In the genomic region with DNA sequence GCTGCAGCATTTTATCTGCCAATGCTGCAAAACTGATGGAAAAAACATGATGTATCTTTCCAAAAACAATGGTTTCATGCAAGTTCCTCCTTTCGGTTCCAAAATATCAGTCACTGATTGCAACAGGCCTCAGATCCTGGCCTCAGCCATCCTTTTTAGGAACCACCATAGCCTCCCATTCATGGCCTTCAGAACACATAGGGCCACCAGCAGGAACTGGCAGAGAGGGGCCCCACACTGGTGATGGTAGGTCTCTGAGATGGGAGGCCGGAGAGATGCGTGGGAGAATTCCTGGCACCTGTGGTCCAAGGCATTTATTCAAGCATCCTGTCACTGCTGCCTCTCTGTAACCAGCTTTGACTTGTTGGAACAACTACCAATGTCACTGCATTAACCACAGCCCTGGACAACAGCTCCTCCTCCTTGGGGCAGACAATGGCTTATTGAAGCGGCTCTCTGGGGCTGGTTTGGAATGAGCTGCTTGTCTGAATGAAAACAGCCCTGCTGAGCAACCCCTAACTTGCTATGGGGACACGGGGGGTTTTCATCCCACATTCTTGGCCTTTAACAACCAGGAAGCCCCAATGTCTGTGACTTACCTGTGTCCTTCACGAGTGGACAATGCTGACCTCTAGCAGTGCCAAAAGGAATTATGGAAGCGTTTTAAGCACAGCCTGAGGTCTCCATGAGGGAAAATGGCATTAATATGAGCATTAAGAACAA, we compare ENCODE assay signal across 12 cellular contexts.
A peak's percentile ranks its signal among the peaks of the same experiment; 100 is the strongest.
DNase-seq lines count a peak whose midpoint lies in the region; ATAC-seq and TF ChIP-seq lines count a peak whose summit lies in the region.
"Had no signal": no experiment of that assay in that cellular context is flagged by ENCODE, and none has a peak within 500 bp of the region (broad histone marks: within the 10 kb centered on the region; RNA-seq: fewer than 3 reads in every experiment).

No MANE protein-coding gene starts in this region.

- H3K27ac Mint-ChIP-seq in GM23338: peak overlapping the region; percentile 34; the same call in 1 of the 2 replicates
- peak overlapping the region; percentile 30; the same call in 1 of the 2 replicates for H3K27ac Mint-ChIP-seq in WTC11

- H3K4me3 Mint-ChIP-seq in GM23338: no peak overlapping the region
- H3K4me3 Mint-ChIP-seq in WTC11: no peak overlapping the region
- H3K4me3 Mint-ChIP-seq: naive B cell had no signal

- ATAC-seq in GM23338 (no peak), WTC11 (no peak), HG02642 (IDR thresholded peaks at IDR 0.05; ENCODE audit: poor library complexity, unreplicated experiment) (no peak)

- no peaks in the 10 kb centered on the region for H3K9me2 ChIP-seq in GM23338 (ENCODE audit: insufficient read depth)

- peaks cover 3% of the 10 kb centered on the region; the same call in 1 of the 2 replicates for H4K20me1 ChIP-seq in GM23338 (replicated peaks; ENCODE audit: insufficient read depth)
- H4K20me1 ChIP-seq: BLaER1 had no signal

- H3K4me1 ChIP-seq in GM23338 (ENCODE audit: insufficient read depth) (peaks cover 16% of the 10 kb centered on the region), left ventricle myocardium inferior (peaks cover 54% of the 10 kb centered on the region), prostate gland (replicated peaks) (no peaks in the 10 kb centered on the region)
- H3K4me1 ChIP-seq: SJCRH30 had no signal

- no peak for DNase-seq in GM23338 (ENCODE audit: low spot score)
- no peak for DNase-seq in WTC11 (ENCODE audit: low spot score)
- DNase-seq in left ventricle myocardium inferior: no peak
- DNase-seq in prostate gland (ENCODE audit: low spot score): no peak
- no peak for DNase-seq in T1000 (lab: John Stamatoyannopoulos, UW)
- no peak for DNase-seq in SHP77 treated with DMSO at 0.1 percent for 48 hours (lab: John Stamatoyannopoulos, UW)
- DNase-seq in activated CD8-positive, alpha-beta memory T cell treated with anti-CD3 and anti-CD28 coated beads for 24 hours: no peak
- DNase-seq: activated T-cell treated with anti-CD3 and anti-CD28 coated beads, Interleukin-2, amount 50 U/mL, for 1 hour; naive B cell had no signal

- H3K27ac ChIP-seq in GM23338 (ENCODE audit: low read depth) (0 out of 2 replicates have a peak overlapping the region, but pooled peaks have one; percentile 39), left ventricle myocardium inferior (replicated peaks) (peak overlapping the region; percentile 62), prostate gland (peak overlapping the region; percentile 12 to 26)
- H3K27ac ChIP-seq: BLaER1, SJCRH30 had no signal

- TF ChIP-seq CTCF in GM23338 (conservative IDR thresholded peaks at IDR 0.05; ENCODE audit: low read depth in 2 of 2): 0 out of 4 replicates have a peak, but pooled peaks of 1 of the 2 experiments have one; percentile 8
- no peak for TF ChIP-seq CTCF in WTC11 (IDR thresholded peaks at IDR 0.05)
- no peak for TF ChIP-seq CTCF in left ventricle myocardium inferior (IDR thresholded peaks at IDR 0.05; ENCODE audit: borderline replicate concordance)
- TF ChIP-seq CTCF in prostate gland (IDR thresholded peaks at IDR 0.05): no peak

- no peaks in the 10 kb centered on the region for H3K27me3 ChIP-seq in GM23338 (ENCODE audit: insufficient read depth)
- no peaks in the 10 kb centered on the region for H3K27me3 ChIP-seq in left ventricle myocardium inferior (ENCODE audit: low read depth)
- no peaks in the 10 kb centered on the region for H3K27me3 ChIP-seq in prostate gland (replicated peaks; ENCODE audit: insufficient read depth)
- H3K27me3 ChIP-seq: BLaER1, SJCRH30 had no signal

- H3K27me3 Mint-ChIP-seq in GM23338 (ENCODE audit: insufficient read depth, low read depth, poor library complexity) (peaks cover 5% of the 10 kb centered on the region), WTC11 (ENCODE audit: low read depth) (no peaks in the 10 kb centered on the region)
- H3K27me3 Mint-ChIP-seq: naive B cell had no signal

- no peaks in the 10 kb centered on the region for H3K9me3 Mint-ChIP-seq in GM23338
- H3K9me3 Mint-ChIP-seq in WTC11: no peaks in the 10 kb centered on the region
- H3K9me3 Mint-ChIP-seq: naive B cell had no signal

- H3K4me2 ChIP-seq in GM23338: no peak overlapping the region
- H3K4me2 ChIP-seq: BLaER1 had no signal

- no peak for TF ChIP-seq POLR2A in prostate gland (IDR thresholded peaks at IDR 0.05)

- H3K36me3 ChIP-seq in GM23338 (ENCODE audit: insufficient read depth) (no peaks in the 10 kb centered on the region), left ventricle myocardium inferior (no peaks in the 10 kb centered on the region), prostate gland (no peaks in the 10 kb centered on the region)
- H3K36me3 ChIP-seq: BLaER1, SJCRH30 had no signal

- POLR2A ChIA-PET in WTC11 (lab: Charles Lee): interaction anchor here (0.6 kb wide), 1 partner anchor 14 kb away, joined by 3 read pairs; no protein-coding TSS in a partner anchor

- CTCF ChIA-PET in WTC11 (lab: Charles Lee): interaction anchor here (0.5 kb wide), 1 partner anchor 109 kb away, joined by 3 read pairs; no protein-coding TSS in a partner anchor

- no peak overlapping the region for H3K4me3 ChIP-seq in GM23338
- no peak overlapping the region for H3K4me3 ChIP-seq in left ventricle myocardium inferior
- H3K4me3 ChIP-seq in prostate gland: no peak overlapping the region
- H3K4me3 ChIP-seq: BLaER1, SJCRH30 had no signal

- peaks cover 58% of the 10 kb centered on the region for H3K4me1 Mint-ChIP-seq in GM23338
- H3K4me1 Mint-ChIP-seq in WTC11: peaks cover 56% of the 10 kb centered on the region

- H3K36me3 Mint-ChIP-seq in GM23338 (ENCODE audit: low read depth) (peaks cover 17% of the 10 kb centered on the region), WTC11 (no peaks in the 10 kb centered on the region)
- H3K36me3 Mint-ChIP-seq: naive B cell had no signal

- peaks cover 20% of the 10 kb centered on the region for H3K79me2 ChIP-seq in GM23338 (replicated peaks; ENCODE audit: insufficient read depth)

- no peak overlapping the region for H2AFZ ChIP-seq in GM23338

- H3K9me3 ChIP-seq in left ventricle myocardium inferior (replicated peaks): no peaks in the 10 kb centered on the region
- no peaks in the 10 kb centered on the region for H3K9me3 ChIP-seq in prostate gland
- H3K9me3 ChIP-seq: BLaER1, SJCRH30 had no signal

- intact Hi-C loops in left ventricle myocardium inferior (cut with micrococcal nuclease) (loop anchor here (10.0 kb wide), 1 partner anchor 104 kb away; the partner anchor contains the start of gene LHFPL2), prostate gland (cut with DNase I) (loop anchor here (5.0 to 10.0 kb wide), 2 partner anchors 73 to 374 kb away; no protein-coding TSS in a partner anchor)

- H3F3A ChIP-seq in GM23338 (replicated peaks; ENCODE audit: low read depth): no peaks in the 10 kb centered on the region

- WGBS in prostate gland: 41% methylated on average over 7 of the region's 7 CpGs

TF ChIP-seq in GM23338, 12 proteins besides CTCF, POLR2A, EP300 and RAD21 (continues in another document):
- TF ChIP-seq ZNF114 (CRISPR knock-in tag; IDR thresholded peaks at IDR 0.05) (no peak), POLR2AphosphoS5 (IDR thresholded peaks at IDR 0.05; ENCODE audit: low read depth) (no peak)

TF ChIP-seq in WTC11, 78 proteins besides CTCF, POLR2A, EP300 and RAD21 (continues in another document):
- TF ChIP-seq FOXJ3 (CRISPR knock-in tag; IDR thresholded peaks at IDR 0.05; ENCODE audit: borderline replicate concordance) (no peak), TEAD1 (CRISPR knock-in tag; IDR thresholded peaks at IDR 0.05) (no peak), IRF2 (CRISPR knock-in tag; IDR thresholded peaks at IDR 0.05; ENCODE audit: borderline replicate concordance, low read depth) (no peak), RORB (CRISPR knock-in tag; IDR thresholded peaks at IDR 0.05) (no peak), E2F1 (CRISPR knock-in tag; IDR thresholded peaks at IDR 0.05) (no peak)
- TF ChIP-seq, protein P1, sequence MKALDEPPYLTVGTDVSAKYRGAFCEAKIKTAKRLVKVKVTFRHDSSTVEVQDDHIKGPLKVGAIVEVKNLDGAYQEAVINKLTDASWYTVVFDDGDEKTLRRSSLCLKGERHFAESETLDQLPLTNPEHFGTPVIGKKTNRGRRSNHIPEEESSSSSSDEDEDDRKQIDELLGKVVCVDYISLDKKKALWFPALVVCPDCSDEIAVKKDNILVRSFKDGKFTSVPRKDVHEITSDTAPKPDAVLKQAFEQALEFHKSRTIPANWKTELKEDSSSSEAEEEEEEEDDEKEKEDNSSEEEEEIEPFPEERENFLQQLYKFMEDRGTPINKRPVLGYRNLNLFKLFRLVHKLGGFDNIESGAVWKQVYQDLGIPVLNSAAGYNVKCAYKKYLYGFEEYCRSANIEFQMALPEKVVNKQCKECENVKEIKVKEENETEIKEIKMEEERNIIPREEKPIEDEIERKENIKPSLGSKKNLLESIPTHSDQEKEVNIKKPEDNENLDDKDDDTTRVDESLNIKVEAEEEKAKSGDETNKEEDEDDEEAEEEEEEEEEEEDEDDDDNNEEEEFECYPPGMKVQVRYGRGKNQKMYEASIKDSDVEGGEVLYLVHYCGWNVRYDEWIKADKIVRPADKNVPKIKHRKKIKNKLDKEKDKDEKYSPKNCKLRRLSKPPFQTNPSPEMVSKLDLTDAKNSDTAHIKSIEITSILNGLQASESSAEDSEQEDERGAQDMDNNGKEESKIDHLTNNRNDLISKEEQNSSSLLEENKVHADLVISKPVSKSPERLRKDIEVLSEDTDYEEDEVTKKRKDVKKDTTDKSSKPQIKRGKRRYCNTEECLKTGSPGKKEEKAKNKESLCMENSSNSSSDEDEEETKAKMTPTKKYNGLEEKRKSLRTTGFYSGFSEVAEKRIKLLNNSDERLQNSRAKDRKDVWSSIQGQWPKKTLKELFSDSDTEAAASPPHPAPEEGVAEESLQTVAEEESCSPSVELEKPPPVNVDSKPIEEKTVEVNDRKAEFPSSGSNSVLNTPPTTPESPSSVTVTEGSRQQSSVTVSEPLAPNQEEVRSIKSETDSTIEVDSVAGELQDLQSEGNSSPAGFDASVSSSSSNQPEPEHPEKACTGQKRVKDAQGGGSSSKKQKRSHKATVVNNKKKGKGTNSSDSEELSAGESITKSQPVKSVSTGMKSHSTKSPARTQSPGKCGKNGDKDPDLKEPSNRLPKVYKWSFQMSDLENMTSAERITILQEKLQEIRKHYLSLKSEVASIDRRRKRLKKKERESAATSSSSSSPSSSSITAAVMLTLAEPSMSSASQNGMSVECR (CRISPR knock-in tag; IDR thresholded peaks at IDR 0.05; ENCODE audit: borderline replicate concordance): no peak
